ENCODE assay signal across 9 cellular contexts in the genomic region with DNA sequence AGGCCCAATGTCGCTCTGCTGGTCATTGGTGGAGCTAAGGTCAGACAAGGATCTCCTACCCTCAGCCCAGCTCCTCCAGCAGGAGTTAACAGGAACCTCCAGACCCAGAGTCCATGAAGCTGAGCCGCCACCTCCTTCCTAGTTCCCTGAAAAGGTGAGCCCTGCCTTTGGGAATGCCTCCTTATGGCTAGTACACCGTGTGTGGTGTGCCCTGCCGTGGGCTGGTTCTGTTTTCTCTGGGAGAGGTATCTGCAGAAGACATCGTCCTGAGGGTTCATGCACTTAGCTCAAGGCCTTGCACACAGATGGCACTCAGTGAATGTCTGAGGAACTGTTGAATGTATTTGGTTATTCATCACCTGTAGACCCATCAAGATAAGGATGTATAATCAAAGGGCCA. TPM values are rescaled to one million over a fixed set of nuclear protein-coding genes. Genes with fewer than 3 reads are reported as not detected.
"Had no signal": no experiment of that assay in that cellular context is flagged by ENCODE, and none has a peak within 500 bp of the region (broad histone marks: within the 10 kb centered on the region; RNA-seq: fewer than 3 reads in every experiment).

No MANE protein-coding gene starts in this region.

- H3K36me3 ChIP-seq: HAP-1 had no signal

- H3K27ac ChIP-seq: HL-60 had no signal

- H2AFZ ChIP-seq: GM23338 had no signal

- H3K4me3 ChIP-seq: GM23338, HAP-1, K562 had no signal

- H3K4me2 ChIP-seq: GM23338 had no signal

- H3K27ac Mint-ChIP-seq: GM23338, HFFc6 had no signal

- ATAC-seq: GM23338, HCT116, K562 had no signal

- H3K9me3 ChIP-seq: HAP-1 had no signal

- H3K4me1 ChIP-seq: HAP-1 had no signal

- DNase-seq: H7, HFFc6, KG1 had no signal

- H3K9me3 Mint-ChIP-seq: GM23338, HFFc6 had no signal

- H3K4me3 Mint-ChIP-seq: GM23338, HFFc6 had no signal

RNA-seq across cellular contexts. Expression of gene BANF2, which starts 15.3 kb away (rescaled TPM):
- total RNA-seq: GM23338, H4, H7, HFFc6, K562 had no signal
- polyA plus RNA-seq: GM23338, K562 had no signal
